In genomic region chr3:197953325-197953724, GRCh38 we compare ENCODE assay signal across 10 cellular contexts. TPM values are rescaled to one million over a fixed set of nuclear protein-coding genes. Genes with fewer than 3 reads are reported as not detected.
DNase-seq lines count a peak whose midpoint lies in the region; ATAC-seq and TF ChIP-seq lines count a peak whose summit lies in the region.
"Had no signal": no experiment of that assay in that cellular context is flagged by ENCODE, and none has a peak within 500 bp of the region (broad histone marks: within the 10 kb centered on the region; RNA-seq: fewer than 3 reads in every experiment).

No MANE protein-coding gene starts in this region.

- H3K9me2 ChIP-seq in PC-9 (ENCODE audit: insufficient read depth): no peaks in the 10 kb centered on the region

- peaks cover 76% of the 10 kb centered on the region for H3K4me1 Mint-ChIP-seq in activated T-cell treated with anti-CD3 and anti-CD28 coated beads, Interleukin-2, amount 50 U/mL, for 72 hours (ENCODE audit: low read depth)
- peaks cover 62% of the 10 kb centered on the region for H3K4me1 Mint-ChIP-seq in chondrocyte (ENCODE audit: low read depth)

- H3K36me3 Mint-ChIP-seq in activated T-cell treated with anti-CD3 and anti-CD28 coated beads, Interleukin-2, amount 50 U/mL, for 72 hours (ENCODE audit: insufficient read depth in 2 of 2): peaks cover 15 to 47% of the 10 kb centered on the region in 2 donors
- H3K36me3 Mint-ChIP-seq in chondrocyte (ENCODE audit: low read depth): peaks cover 35% of the 10 kb centered on the region

- H3K27me3 Mint-ChIP-seq in activated T-cell treated with anti-CD3 and anti-CD28 coated beads, Interleukin-2, amount 50 U/mL, for 72 hours (ENCODE audit: low read depth): no peaks in the 10 kb centered on the region
- no peaks in the 10 kb centered on the region for H3K27me3 Mint-ChIP-seq in chondrocyte (ENCODE audit: low read depth)

- no TSS peak for BruUV-seq in PC-9 (replicated peaks; lab: Mats Ljungman, UMichigan)

- DNase-seq in activated T-cell treated with anti-CD3 and anti-CD28 coated beads, Interleukin-2, amount 50 U/mL, for 72 hours: no peak
- DNase-seq in activated T-cell treated with anti-CD3 and anti-CD28 coated beads for 4 hours (no peak), PC-9 (no peak), chondrocyte (ENCODE audit: low spot score) (no peak), retinal pigment epithelial cell (ENCODE audit: low read depth) (no peak), cerebellar nuclear complex (lab: John Stamatoyannopoulos, UW) (no peak), caudate nucleus (lab: John Stamatoyannopoulos, UW) (no peak)
- DNase-seq: SIG-M5, small intestine had no signal

- peaks cover 73% of the 10 kb centered on the region for H3K4me1 ChIP-seq in PC-9 (replicated peaks; ENCODE audit: insufficient read depth)

- no peaks in the 10 kb centered on the region for H3K27me3 ChIP-seq in PC-9 (ENCODE audit: insufficient read depth, low read depth)

- peak overlapping the region; percentile 86 for H3K4me2 ChIP-seq in PC-9

- no peaks in the 10 kb centered on the region for H3K9me3 ChIP-seq in PC-9 (ENCODE audit: insufficient read depth, low read depth)

- CTCF ChIA-PET in PC-9 (lab: Charles Lee): no interaction called here

- H3F3A ChIP-seq in PC-9 (ENCODE audit: insufficient read depth, low read depth): peaks cover 93% of the 10 kb centered on the region

- H2AFZ ChIP-seq in PC-9: no peak overlapping the region

- no peak for TF ChIP-seq CTCF in PC-9 (conservative IDR thresholded peaks at IDR 0.05)
- no peak for TF ChIP-seq CTCF in chondrocyte (IDR thresholded peaks at IDR 0.05)
- TF ChIP-seq CTCF in retinal pigment epithelial cell (conservative IDR thresholded peaks at IDR 0.05; ENCODE audit: low read depth, low read length): no peak

- H3K4me3 ChIP-seq in PC-9 (peak overlapping the region; percentile 94; the same call in 1 of the 2 replicates), retinal pigment epithelial cell (ENCODE audit: low read length) (peak overlapping the region; percentile 21)

- peaks cover 63% of the 10 kb centered on the region for H3K36me3 ChIP-seq in PC-9 (ENCODE audit: low read depth)

- peak in 1 of 2 donors; percentile 14 for ATAC-seq in activated T-cell treated with anti-CD3 and anti-CD28 coated beads, Interleukin-2, amount 50 U/mL, for 72 hours (replicated peaks in 1 of 2)
- ATAC-seq in HG03135 (IDR thresholded peaks at IDR 0.05; ENCODE audit: unreplicated experiment): no peak

- H3K27ac ChIP-seq in PC-9 (peak overlapping the region; percentile 88), caudate nucleus (ENCODE audit: low read depth, low read length) (no peak overlapping the region)

- POLR2A ChIA-PET in PC-9 (lab: Charles Lee; ENCODE audit: unreplicated experiment): interaction anchor here (0.6 kb wide), 1 partner anchor 19 kb away, joined by 4 read pairs; no protein-coding TSS in a partner anchor

- H3K4me3 Mint-ChIP-seq in activated T-cell treated with anti-CD3 and anti-CD28 coated beads, Interleukin-2, amount 50 U/mL, for 72 hours: peak overlapping the region; percentile 61 to 97
- H3K4me3 Mint-ChIP-seq in chondrocyte (ENCODE audit: unreplicated experiment): peak overlapping the region; percentile 33

- peaks cover 56% of the 10 kb centered on the region for H3K79me2 ChIP-seq in PC-9 (ENCODE audit: low read depth)

- peak overlapping the region; percentile 34 for H3K27ac Mint-ChIP-seq in activated T-cell treated with anti-CD3 and anti-CD28 coated beads, Interleukin-2, amount 50 U/mL, for 72 hours
- H3K27ac Mint-ChIP-seq in chondrocyte (ENCODE audit: unreplicated experiment): peak overlapping the region; percentile 84

- peaks cover 63% of the 10 kb centered on the region for H4K20me1 ChIP-seq in PC-9 (ENCODE audit: insufficient read depth)

- intact Hi-C loops in PC-9 (cut with micrococcal nuclease; ENCODE audit: unreplicated experiment): no loop called here

- no peaks in the 10 kb centered on the region for H3K9me3 Mint-ChIP-seq in activated T-cell treated with anti-CD3 and anti-CD28 coated beads, Interleukin-2, amount 50 U/mL, for 72 hours
- no peaks in the 10 kb centered on the region for H3K9me3 Mint-ChIP-seq in chondrocyte (ENCODE audit: low read depth)

RNA-seq across cellular contexts. Expression of gene RPL35A, which starts 3.3 kb away (rescaled TPM):
- 1,000 to 10,000 TPM; 1,788 to 1,874 TPM for total RNA-seq in activated T-cell treated with anti-CD3 and anti-CD28 coated beads, Interleukin-2, amount 50 U/mL, for 72 hours
- total RNA-seq in PC-9 (2021) (1,816 and 1,880 TPM in 2 replicates), chondrocyte (657 to 708 TPM (median 675 TPM) in 3 replicates)

RNA-seq across cellular contexts. Expression of gene LMLN, which starts 6.7 kb away (rescaled TPM):
- 1 to 10 TPM; 5.4 to 6.5 TPM for total RNA-seq in activated T-cell treated with anti-CD3 and anti-CD28 coated beads, Interleukin-2, amount 50 U/mL, for 72 hours
- 19.8 and 21.1 TPM in 2 replicates for total RNA-seq in PC-9 (2021)
- 7.0 to 11.4 TPM (median 7.7 TPM) in 3 replicates for total RNA-seq in chondrocyte
